In the genomic region with DNA sequence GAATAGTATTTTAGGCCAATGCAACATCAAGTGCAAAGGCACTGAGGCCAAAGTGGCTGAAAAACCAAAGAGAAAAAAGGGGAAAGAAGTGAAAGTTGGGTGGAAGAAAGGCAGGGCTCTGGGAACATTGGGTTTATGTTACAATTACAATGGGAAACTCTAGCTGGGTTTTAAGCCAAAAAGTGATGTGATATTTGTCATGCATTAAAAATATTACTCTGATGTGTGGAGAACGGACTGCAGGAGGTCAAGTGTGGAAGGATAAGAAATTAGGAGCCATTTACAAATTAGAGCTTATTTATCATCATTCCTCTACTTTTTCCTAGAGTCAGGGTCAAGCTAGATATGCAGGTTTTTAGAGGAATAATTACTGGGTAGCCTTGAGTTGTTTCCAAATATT, we compare ENCODE assay signal across 24 cellular contexts.
"Had no signal": no experiment of that assay in that cellular context is flagged by ENCODE, and none has a peak within 500 bp of the region (broad histone marks: within the 10 kb centered on the region; RNA-seq: fewer than 3 reads in every experiment).

No MANE protein-coding gene starts in this region.

- H3K4me1 Mint-ChIP-seq: immature natural killer cell, naive B cell had no signal

- H3K4me1 ChIP-seq: colonic mucosa, foreskin keratinocyte, lower lobe of right lung had no signal

- H3K27ac Mint-ChIP-seq: dendritic cell treated with granulocyte-macrophage colony-stimulating factor and Interleukin-4, amounts not matched to agents 40 ng/mL and 50 ng/mL, for 4 days; immature natural killer cell; mesothelial cell of epicardium; naive B cell had no signal

- DNase-seq: colonic mucosa; cortex of kidney; effector CD4-positive, alpha-beta T cell; effector memory CD4-positive, alpha-beta T cell; foreskin keratinocyte; heart left ventricle; hypothalamus; immature natural killer cell; islet precursor cell; kidney; kidney glomerular epithelial cell; left colon; left ventricle myocardium superior; lower lobe of right lung; mesenchymal stem cell; mucosa of descending colon; naive B cell; naive thymus-derived CD8-positive, alpha-beta T cell had no signal

- H3K36me3 Mint-ChIP-seq: immature natural killer cell, mesothelial cell of epicardium, naive B cell had no signal

- H3K4me3 ChIP-seq: colonic mucosa, esophagus muscularis mucosa, gastroesophageal sphincter, heart left ventricle, hepatocyte, lower lobe of right lung, mucosa of descending colon had no signal

- H3K27ac ChIP-seq: colonic mucosa, esophagus muscularis mucosa, foreskin keratinocyte, gastroesophageal sphincter, hepatocyte, lower lobe of right lung had no signal

- H3K4me3 Mint-ChIP-seq: dendritic cell treated with granulocyte-macrophage colony-stimulating factor and Interleukin-4, amounts not matched to agents 40 ng/mL and 50 ng/mL, for 4 days; immature natural killer cell; mesothelial cell of epicardium; naive B cell; naive thymus-derived CD8-positive, alpha-beta T cell had no signal

- H2AFZ ChIP-seq: hepatocyte had no signal

- H3K9me3 Mint-ChIP-seq: dendritic cell treated with granulocyte-macrophage colony-stimulating factor and Interleukin-4, amounts not matched to agents 40 ng/mL and 50 ng/mL, for 4 days; mesothelial cell of epicardium; naive B cell had no signal

- H3K9me3 ChIP-seq: colonic mucosa, esophagus muscularis mucosa, gastroesophageal sphincter, heart left ventricle, lower lobe of right lung, mucosa of descending colon had no signal

- H3K36me3 ChIP-seq: colonic mucosa, esophagus muscularis mucosa, gastroesophageal sphincter, heart left ventricle, lower lobe of right lung had no signal

- H3K27me3 ChIP-seq: colonic mucosa, esophagus muscularis mucosa, foreskin keratinocyte, gastroesophageal sphincter, heart left ventricle, hepatocyte had no signal

- ATAC-seq: foreskin keratinocyte; gastroesophageal sphincter; heart left ventricle; left colon; left lobe of liver; left ventricle myocardium superior; lower lobe of right lung; mucosa of descending colon; naive thymus-derived CD8-positive, alpha-beta T cell had no signal

- H3K4me2 ChIP-seq: hepatocyte had no signal

- H3K27me3 Mint-ChIP-seq: dendritic cell treated with granulocyte-macrophage colony-stimulating factor and Interleukin-4, amounts not matched to agents 40 ng/mL and 50 ng/mL, for 4 days; naive B cell; naive thymus-derived CD8-positive, alpha-beta T cell had no signal
